In the genomic region with DNA sequence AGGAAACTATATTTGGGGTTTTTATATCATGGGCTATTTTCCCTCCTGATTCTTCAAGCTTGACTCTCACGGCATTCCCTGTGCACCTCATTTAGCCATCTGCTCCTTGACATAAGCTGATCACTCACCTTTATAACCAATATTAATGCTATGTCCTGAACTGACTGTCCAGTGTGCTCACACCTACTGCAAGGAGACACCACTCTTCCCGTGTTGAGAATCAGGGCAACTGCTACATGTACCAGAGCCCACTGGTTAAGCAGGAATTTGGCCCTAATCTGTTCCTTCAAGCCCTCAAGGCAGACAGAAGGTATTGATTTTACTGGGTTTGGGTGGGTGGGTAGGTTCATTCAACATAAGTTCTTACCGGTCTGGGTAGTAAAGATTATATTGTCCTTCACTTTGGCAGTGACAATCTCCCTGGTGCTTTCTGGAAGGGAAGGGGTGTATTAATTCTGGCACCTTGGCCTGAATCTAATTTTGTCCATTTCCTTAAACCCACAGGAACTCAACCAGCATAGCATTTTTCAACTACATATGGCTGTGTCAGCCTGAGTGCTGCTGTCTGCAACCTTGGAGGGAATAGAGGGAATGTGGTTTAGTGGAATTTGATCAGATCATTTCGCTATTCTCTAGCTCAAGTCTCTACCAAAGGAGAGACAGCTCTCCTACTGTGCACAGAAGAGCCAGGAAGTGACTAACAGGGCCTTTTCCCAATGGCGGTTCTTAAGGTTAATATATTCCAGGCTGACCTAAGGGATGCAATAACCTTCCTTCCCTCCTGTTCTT, we compare ENCODE assay signal across 15 cellular contexts.
A peak's percentile ranks its signal among the peaks of the same experiment; 100 is the strongest.
DNase-seq lines count a peak whose midpoint lies in the region; ATAC-seq, FAIRE-seq and TF ChIP-seq lines count a peak whose summit lies in the region.
"Had no signal": no experiment of that assay in that cellular context is flagged by ENCODE, and none has a peak within 500 bp of the region (broad histone marks: within the 10 kb centered on the region; RNA-seq: fewer than 3 reads in every experiment).

No MANE protein-coding gene starts in this region.

- FAIRE-seq in frontal cortex (lab: Jason Lieb, UNC) = no peak
- FAIRE-seq: GM18507 had no signal

- no peaks in the 10 kb centered on the region for H3K9me3 ChIP-seq in RWPE2 (ENCODE audit: severe bottlenecking)

- TF ChIP-seq CTCF in RWPE2 (IDR thresholded peaks at IDR 0.05; ENCODE audit: poor library complexity, severe bottlenecking) = no peak
- no peak for TF ChIP-seq CTCF in epithelial cell of esophagus (IDR thresholded peaks at IDR 0.05; ENCODE audit: insufficient read depth, low read depth, low read length, missing control alignments)
- TF ChIP-seq CTCF in osteocyte (IDR thresholded peaks at IDR 0.05) = no peak

- no peak overlapping the region for H3K4me3 Mint-ChIP-seq in osteocyte (ENCODE audit: unreplicated experiment)
- H3K4me3 Mint-ChIP-seq: activated CD8-positive, alpha-beta memory T cell treated with anti-CD3 and anti-CD28 coated beads, Interleukin-2, amount 10 ng/mL, durations not matched to agents 7 days and 5 days; activated naive CD8-positive, alpha-beta T cell had no signal

- H3K27ac Mint-ChIP-seq in osteocyte (ENCODE audit: unreplicated experiment) = peak overlapping the region; percentile 74
- H3K27ac Mint-ChIP-seq: activated CD8-positive, alpha-beta memory T cell treated with anti-CD3 and anti-CD28 coated beads, Interleukin-2, amount 10 ng/mL, durations not matched to agents 7 days and 5 days; activated naive CD8-positive, alpha-beta T cell had no signal

- no peak for TF ChIP-seq POLR2A in GM18505 (IDR thresholded peaks at IDR 0.05; ENCODE audit: borderline replicate concordance, extremely low read depth, insufficient read depth, insufficient read length)

- H3K4me3 ChIP-seq in RWPE2 (ENCODE audit: severe bottlenecking) (no peak overlapping the region), epithelial cell of esophagus (ENCODE audit: low read length) (no peak overlapping the region)

- no peaks in the 10 kb centered on the region for H3K36me3 ChIP-seq in RWPE2 (ENCODE audit: low read depth)

- H3K9me3 Mint-ChIP-seq in osteocyte (ENCODE audit: unreplicated experiment) = no peaks in the 10 kb centered on the region

- peak; percentile 66 for DNase-seq in GM04504 (ENCODE audit: low read depth)
- DNase-seq in RWPE2 (ENCODE audit: low spot score) = no peak
- DNase-seq in epithelial cell of esophagus (ENCODE audit: low read depth) = peak; percentile 7
- no peak for DNase-seq in osteocyte (ENCODE audit: extremely low spot score, unreplicated experiment)
- no peak for DNase-seq in GDM1 (lab: John Stamatoyannopoulos, UW)
- DNase-seq in frontal cortex (ENCODE audit: low spot score in 2 of 2) = no peak
- DNase-seq: activated CD8-positive, alpha-beta memory T cell treated with anti-CD3 and anti-CD28 coated beads, Interleukin-2, amount 10 ng/mL, durations not matched to agents 7 days and 5 days; DMS153; effector CD4-positive, alpha-beta T cell; NCI-H1105 had no signal

- peaks cover 11% of the 10 kb centered on the region for H3K27me3 Mint-ChIP-seq in osteocyte (ENCODE audit: unreplicated experiment)
- H3K27me3 Mint-ChIP-seq: activated CD8-positive, alpha-beta memory T cell treated with anti-CD3 and anti-CD28 coated beads, Interleukin-2, amount 10 ng/mL, durations not matched to agents 7 days and 5 days; activated naive CD8-positive, alpha-beta T cell had no signal

- H3K27me3 ChIP-seq in RWPE2 (ENCODE audit: insufficient read depth, poor library complexity, severe bottlenecking) = no peaks in the 10 kb centered on the region

- H3K4me1 Mint-ChIP-seq in osteocyte (ENCODE audit: unreplicated experiment) = peaks cover 41% of the 10 kb centered on the region
- H3K4me1 Mint-ChIP-seq: activated CD8-positive, alpha-beta memory T cell treated with anti-CD3 and anti-CD28 coated beads, Interleukin-2, amount 10 ng/mL, durations not matched to agents 7 days and 5 days had no signal

- ATAC-seq in RWPE2 (ENCODE audit: low read depth) (peak; percentile 44), GM18505 (IDR thresholded peaks at IDR 0.05; ENCODE audit: unreplicated experiment) (no peak), GM21825 (IDR thresholded peaks at IDR 0.05; ENCODE audit: unreplicated experiment) (no peak)
- ATAC-seq: activated CD8-positive, alpha-beta memory T cell treated with anti-CD3 and anti-CD28 coated beads, Interleukin-2, amount 10 ng/mL, durations not matched to agents 7 days and 5 days had no signal

- no peaks in the 10 kb centered on the region for H3K4me1 ChIP-seq in RWPE2 (ENCODE audit: insufficient read depth, poor library complexity, severe bottlenecking)

- H3K27ac ChIP-seq in RWPE2 (ENCODE audit: poor library complexity, severe bottlenecking) = no peak overlapping the region
- H3K27ac ChIP-seq: HL-60 had no signal

- peaks cover 8% of the 10 kb centered on the region for H3K36me3 Mint-ChIP-seq in osteocyte (ENCODE audit: unreplicated experiment)
- H3K36me3 Mint-ChIP-seq: activated CD8-positive, alpha-beta memory T cell treated with anti-CD3 and anti-CD28 coated beads, Interleukin-2, amount 10 ng/mL, durations not matched to agents 7 days and 5 days had no signal

Comparison
In these comparisons a context has a peak if more than half of its experiments do, and no peak if none do; other contexts are left out.
1. DNase-seq: peak in GM04504 (single experiment) and epithelial cell of esophagus (single experiment); none in RWPE2 (single experiment), osteocyte (single experiment), GDM1 (single experiment) and frontal cortex (0 of 2).